Comparison of ENCODE assay signal across 30 cellular contexts in the genomic region with DNA sequence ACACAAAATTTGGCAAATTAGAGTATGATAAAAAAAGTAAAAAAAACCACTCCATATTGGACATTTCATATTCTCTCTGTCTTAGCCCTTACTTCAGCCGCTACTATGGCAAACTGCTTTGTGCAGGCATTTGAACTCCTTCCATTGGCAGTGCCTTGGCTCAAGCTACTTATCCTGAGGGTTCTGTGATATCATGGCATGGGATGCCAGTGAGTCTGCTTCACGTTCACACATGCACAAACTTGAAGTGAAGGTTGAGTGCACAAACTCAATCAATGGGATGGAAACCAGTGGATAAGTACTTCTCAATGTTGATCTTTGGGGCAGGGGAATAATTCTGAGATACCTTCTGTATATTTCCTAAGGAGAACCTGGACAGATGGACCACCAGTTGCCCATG.
"Had no signal": no experiment of that assay in that cellular context is flagged by ENCODE, and none has a peak within 500 bp of the region (broad histone marks: within the 10 kb centered on the region; RNA-seq: fewer than 3 reads in every experiment).

No MANE protein-coding gene starts in this region.

- H3K36me3 Mint-ChIP-seq: activated CD4-positive, alpha-beta memory T cell treated with anti-CD3 and anti-CD28 coated beads for 36 hours; activated CD8-positive, alpha-beta memory T cell treated with anti-CD3 and anti-CD28 coated beads, Interleukin-2, amount 10 ng/mL, durations not matched to agents 7 days and 5 days; activated naive CD4-positive, alpha-beta T cell treated with anti-CD3 and anti-CD28 coated beads, Interleukin-2, amount 10 ng/mL, durations not matched to agents 7 days and 5 days; activated naive CD4-positive, alpha-beta T cell treated with anti-CD3 and anti-CD28 coated beads, Interleukin-2, amount 50 U/mL, for 72 hours; activated naive CD8-positive, alpha-beta T cell treated with anti-CD3 and anti-CD28 coated beads, Interleukin-2, amount 10 ng/mL, durations not matched to agents 7 days and 5 days; brain had no signal

- H3K9me3 ChIP-seq: ascending aorta, breast epithelium, gastrocnemius medialis, heart left ventricle had no signal

- ATAC-seq: activated CD4-positive, alpha-beta T cell treated with anti-CD3 and anti-CD28 coated beads for 36 hours; activated CD8-positive, alpha-beta memory T cell treated with anti-CD3 and anti-CD28 coated beads, Interleukin-2, amount 10 ng/mL, durations not matched to agents 7 days and 5 days; activated CD8-positive, alpha-beta T cell treated with anti-CD3 and anti-CD28 coated beads, Interleukin-2, amount 10 ng/mL, durations not matched to agents 7 days and 5 days; activated naive CD4-positive, alpha-beta T cell treated with anti-CD3 and anti-CD28 coated beads, Interleukin-2, amount 50 U/mL, for 72 hours; gastrocnemius medialis; heart left ventricle had no signal

- H3K9me3 Mint-ChIP-seq: activated CD4-positive, alpha-beta memory T cell treated with anti-CD3 and anti-CD28 coated beads for 36 hours; activated CD4-positive, alpha-beta T cell treated with anti-CD3 and anti-CD28 coated beads, Interleukin-2, amount 10 ng/mL, durations not matched to agents 24 days and 14 days; activated naive CD4-positive, alpha-beta T cell treated with anti-CD3 and anti-CD28 coated beads, Interleukin-2, amount 10 ng/mL, durations not matched to agents 7 days and 5 days; activated naive CD4-positive, alpha-beta T cell treated with anti-CD3 and anti-CD28 coated beads, Interleukin-2, amount 50 U/mL, for 72 hours; activated naive CD8-positive, alpha-beta T cell treated with anti-CD3 and anti-CD28 coated beads, Interleukin-2, amount 10 ng/mL, durations not matched to agents 7 days and 5 days; activated T-helper 1 cell treated with anti-CD3 and anti-CD28 coated beads, Interleukin-12 subunit alpha, Interleukin-12 subunit beta, Interleukin-2, Interleukin-4 antibody, amounts not matched to agents 30 ng/mL and 10 ng/mL and 1 ng/mL, durations not matched to agents 14 hours and 24 hours and 36 hours; central memory CD8-positive, alpha-beta T cell; dendritic cell treated with granulocyte-macrophage colony-stimulating factor and Interleukin-4, amounts not matched to agents 40 ng/mL and 50 ng/mL, for 4 days; endodermal cell had no signal

- H3K4me1 ChIP-seq: ascending aorta, breast epithelium, gastrocnemius medialis, heart left ventricle had no signal

- DNase-seq: activated CD4-positive, alpha-beta memory T cell treated with anti-CD3 and anti-CD28 coated beads for 36 hours; activated CD4-positive, alpha-beta T cell treated with anti-CD3 and anti-CD28 coated beads for 36 hours; activated CD4-positive, alpha-beta T cell treated with anti-CD3 and anti-CD28 coated beads, Interleukin-2, amount 10 ng/mL, durations not matched to agents 24 days and 14 days; activated CD4-positive, CD25-positive, alpha-beta regulatory T cell; activated CD4-positive, CD25-positive, alpha-beta regulatory T cell treated with anti-CD3 and anti-CD28 coated beads, Interleukin-2, amount 50 U/mL, for 72 hours; activated CD8-positive, alpha-beta memory T cell treated with anti-CD3 and anti-CD28 coated beads, Interleukin-2, amount 10 ng/mL, durations not matched to agents 7 days and 5 days; activated CD8-positive, alpha-beta memory T cell treated with anti-CD3 and anti-CD28 coated beads, Interleukin-2, amount 50 U/mL, for 4 hours; activated CD8-positive, alpha-beta T cell treated with anti-CD3 and anti-CD28 coated beads, Interleukin-2, amount 10 ng/mL, durations not matched to agents 7 days and 5 days; activated gamma-delta T cell; activated naive CD4-positive, alpha-beta T cell; activated naive CD4-positive, alpha-beta T cell treated with anti-CD3 and anti-CD28 coated beads, Interleukin-2, amount 10 ng/mL, durations not matched to agents 7 days and 5 days; activated naive CD8-positive, alpha-beta T cell treated with anti-CD3 and anti-CD28 coated beads, Interleukin-2, amount 10 ng/mL, durations not matched to agents 7 days and 5 days; activated T-cell treated with anti-CD3 and anti-CD28 coated beads, Interleukin-2, amount 50 U/mL, for 1 hour; activated T-cell treated with anti-CD3 and anti-CD28 coated beads, Interleukin-2, amount 50 U/mL, for 48 hours; dorsolateral prefrontal cortex; effector memory CD4-positive, alpha-beta T cell; endodermal cell; foreskin fibroblast; gastrocnemius medialis; glutamatergic neuron; heart left ventricle; T-helper 2 cell had no signal

- H3K4me3 Mint-ChIP-seq: activated CD4-positive, alpha-beta memory T cell treated with anti-CD3 and anti-CD28 coated beads for 36 hours; activated CD4-positive, alpha-beta T cell treated with anti-CD3 and anti-CD28 coated beads for 36 hours; activated CD4-positive, alpha-beta T cell treated with anti-CD3 and anti-CD28 coated beads, Interleukin-2, amount 10 ng/mL, durations not matched to agents 24 days and 14 days; activated CD8-positive, alpha-beta memory T cell treated with anti-CD3 and anti-CD28 coated beads, Interleukin-2, amount 10 ng/mL, durations not matched to agents 7 days and 5 days; activated CD8-positive, alpha-beta T cell treated with anti-CD3 and anti-CD28 coated beads, Interleukin-2, amount 10 ng/mL, durations not matched to agents 7 days and 5 days; activated naive CD4-positive, alpha-beta T cell treated with anti-CD3 and anti-CD28 coated beads, Interleukin-2, amount 10 ng/mL, durations not matched to agents 7 days and 5 days; activated naive CD8-positive, alpha-beta T cell treated with anti-CD3 and anti-CD28 coated beads, Interleukin-2, amount 10 ng/mL, durations not matched to agents 7 days and 5 days; activated T-helper 1 cell treated with anti-CD3 and anti-CD28 coated beads, Interleukin-12 subunit alpha, Interleukin-12 subunit beta, Interleukin-2, Interleukin-4 antibody, amounts not matched to agents 30 ng/mL and 10 ng/mL and 1 ng/mL, durations not matched to agents 14 hours and 24 hours and 36 hours; brain; central memory CD8-positive, alpha-beta T cell; dendritic cell treated with granulocyte-macrophage colony-stimulating factor and Interleukin-4, amounts not matched to agents 40 ng/mL and 50 ng/mL, for 4 days; endodermal cell had no signal

- H3K27me3 ChIP-seq: ascending aorta, gastrocnemius medialis had no signal

- H3K27ac Mint-ChIP-seq: activated CD4-positive, alpha-beta memory T cell treated with anti-CD3 and anti-CD28 coated beads for 36 hours; activated CD4-positive, alpha-beta T cell treated with anti-CD3 and anti-CD28 coated beads for 36 hours; activated CD4-positive, alpha-beta T cell treated with anti-CD3 and anti-CD28 coated beads, Interleukin-2, amount 10 ng/mL, durations not matched to agents 24 days and 14 days; activated CD8-positive, alpha-beta memory T cell treated with anti-CD3 and anti-CD28 coated beads, Interleukin-2, amount 10 ng/mL, durations not matched to agents 7 days and 5 days; activated CD8-positive, alpha-beta T cell treated with anti-CD3 and anti-CD28 coated beads, Interleukin-2, amount 10 ng/mL, durations not matched to agents 7 days and 5 days; activated naive CD4-positive, alpha-beta T cell treated with anti-CD3 and anti-CD28 coated beads, Interleukin-2, amount 10 ng/mL, durations not matched to agents 7 days and 5 days; activated naive CD4-positive, alpha-beta T cell treated with anti-CD3 and anti-CD28 coated beads, Interleukin-2, amount 50 U/mL, for 72 hours; activated naive CD8-positive, alpha-beta T cell treated with anti-CD3 and anti-CD28 coated beads, Interleukin-2, amount 10 ng/mL, durations not matched to agents 7 days and 5 days; activated T-helper 1 cell treated with anti-CD3 and anti-CD28 coated beads, Interleukin-12 subunit alpha, Interleukin-12 subunit beta, Interleukin-2, Interleukin-4 antibody, amounts not matched to agents 30 ng/mL and 10 ng/mL and 1 ng/mL, durations not matched to agents 14 hours and 24 hours and 36 hours; brain; dendritic cell treated with granulocyte-macrophage colony-stimulating factor and Interleukin-4, amounts not matched to agents 40 ng/mL and 50 ng/mL, for 4 days; endodermal cell had no signal

- H3K27ac ChIP-seq: ascending aorta, breast epithelium, coronary artery, dorsolateral prefrontal cortex, gastrocnemius medialis, heart left ventricle had no signal

- H3K4me3 ChIP-seq: ascending aorta, breast epithelium, coronary artery, dorsolateral prefrontal cortex, gastrocnemius medialis, heart left ventricle had no signal

- H3K4me1 Mint-ChIP-seq: activated CD4-positive, alpha-beta T cell treated with anti-CD3 and anti-CD28 coated beads for 36 hours; activated CD4-positive, alpha-beta T cell treated with anti-CD3 and anti-CD28 coated beads, Interleukin-2, amount 10 ng/mL, durations not matched to agents 24 days and 14 days; activated naive CD4-positive, alpha-beta T cell treated with anti-CD3 and anti-CD28 coated beads, Interleukin-2, amount 10 ng/mL, durations not matched to agents 7 days and 5 days; central memory CD8-positive, alpha-beta T cell; endodermal cell had no signal
